1 cellular context compared by ENCODE assay signal in the genomic region with DNA sequence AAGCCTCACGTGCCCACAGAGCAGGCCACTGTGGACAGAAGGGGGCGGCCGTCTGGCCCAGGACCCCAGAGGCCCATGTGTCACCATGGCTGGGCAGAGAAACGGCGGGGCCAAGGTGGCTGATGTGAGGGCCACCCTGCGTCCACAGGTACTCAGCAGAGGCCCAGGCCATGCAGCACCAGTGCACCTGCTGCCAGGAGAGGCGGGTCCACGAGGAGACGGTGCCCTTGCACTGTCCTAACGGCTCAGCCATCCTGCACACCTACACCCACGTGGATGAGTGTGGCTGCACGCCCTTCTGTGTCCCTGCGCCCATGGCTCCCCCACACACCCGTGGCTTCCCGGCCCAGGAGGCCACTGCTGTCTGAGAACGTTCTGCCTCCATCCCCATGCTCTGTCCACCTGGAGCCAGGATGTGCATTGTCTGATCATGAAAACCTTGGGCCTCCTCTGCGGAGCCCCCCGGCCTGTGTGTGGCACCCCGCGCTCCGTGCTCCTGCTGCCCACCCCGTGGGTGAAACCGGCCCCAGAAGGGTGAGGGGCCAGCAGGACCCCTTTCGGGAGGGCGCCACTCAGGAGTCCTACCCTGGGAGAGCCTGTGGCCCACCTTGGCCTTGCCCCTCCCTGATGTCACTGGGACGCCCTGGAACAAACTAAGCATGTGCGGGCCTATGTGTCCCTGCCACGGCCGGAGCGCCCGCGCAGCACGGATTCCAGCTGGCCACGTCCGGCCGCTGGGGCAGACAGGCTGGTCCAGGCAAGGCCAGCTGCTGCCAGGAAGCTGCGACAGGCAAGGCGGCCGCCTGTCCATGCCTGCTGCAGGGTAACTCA.
TF ChIP-seq lines count a peak whose summit lies in the region.

No MANE protein-coding gene starts in this region.

TF ChIP-seq in H1, 55 proteins besides CTCF, POLR2A, EP300 and RAD21:
- TF ChIP-seq TBP (IDR thresholded peaks at IDR 0.05; ENCODE audit: low read depth, low read length) (no peak), TCF12 (IDR thresholded peaks at IDR 0.05; ENCODE audit: low read depth, low read length) (no peak), TAF7 (optimal IDR thresholded peaks at IDR 0.05; ENCODE audit: borderline replicate concordance, low read depth, low read length) (no peak), CTBP2 (IDR thresholded peaks at IDR 0.05; ENCODE audit: borderline replicate concordance, insufficient read depth, insufficient read length, low read length) (no peak), EGR1 (IDR thresholded peaks at IDR 0.05; ENCODE audit: borderline replicate concordance, low read depth, low read length) (no peak), PHF8 (conservative IDR thresholded peaks at IDR 0.05; ENCODE audit: low read depth, low read length) (no peak), POLR2AphosphoS5 (IDR thresholded peaks at IDR 0.05; ENCODE audit: low read depth, low read length) (no peak), GTF2F1 (IDR thresholded peaks at IDR 0.05; ENCODE audit: borderline replicate concordance, low read depth, low read length) (no peak), CREB1 (IDR thresholded peaks at IDR 0.05) (no peak), E2F6 (IDR thresholded peaks at IDR 0.05) (no peak), KDM4A (IDR thresholded peaks at IDR 0.05; ENCODE audit: low read depth, low read length, severe bottlenecking) (no peak), NRF1 (IDR thresholded peaks at IDR 0.05; ENCODE audit: low read depth, low read length) (no peak), CBX8 (IDR thresholded peaks at IDR 0.05; ENCODE audit: borderline replicate concordance, low read depth, low read length) (no peak), RFX5 (IDR thresholded peaks at IDR 0.05; ENCODE audit: borderline replicate concordance, low read depth, low read length) (no peak), JUND (IDR thresholded peaks at IDR 0.05; ENCODE audit: low read length) (no peak), HDAC6 (IDR thresholded peaks at IDR 0.05; ENCODE audit: low read depth, low read length) (no peak), FOSL1 (IDR thresholded peaks at IDR 0.05; ENCODE audit: insufficient read depth, low read depth, low read length) (no peak), ZNF274 (IDR thresholded peaks at IDR 0.05; ENCODE audit: borderline replicate concordance, extremely low read depth, low read length) (no peak)
